1 cellular context compared by ENCODE assay signal in genomic region chr2:240568678-240569522, GRCh38.
TF ChIP-seq lines count a peak whose summit lies in the region.

No MANE protein-coding gene starts in this region.

TF ChIP-seq in HepG2, 621 proteins besides CTCF, POLR2A, EP300 and RAD21 (continued from another document and continues in another):
- TF ChIP-seq, protein P1, sequence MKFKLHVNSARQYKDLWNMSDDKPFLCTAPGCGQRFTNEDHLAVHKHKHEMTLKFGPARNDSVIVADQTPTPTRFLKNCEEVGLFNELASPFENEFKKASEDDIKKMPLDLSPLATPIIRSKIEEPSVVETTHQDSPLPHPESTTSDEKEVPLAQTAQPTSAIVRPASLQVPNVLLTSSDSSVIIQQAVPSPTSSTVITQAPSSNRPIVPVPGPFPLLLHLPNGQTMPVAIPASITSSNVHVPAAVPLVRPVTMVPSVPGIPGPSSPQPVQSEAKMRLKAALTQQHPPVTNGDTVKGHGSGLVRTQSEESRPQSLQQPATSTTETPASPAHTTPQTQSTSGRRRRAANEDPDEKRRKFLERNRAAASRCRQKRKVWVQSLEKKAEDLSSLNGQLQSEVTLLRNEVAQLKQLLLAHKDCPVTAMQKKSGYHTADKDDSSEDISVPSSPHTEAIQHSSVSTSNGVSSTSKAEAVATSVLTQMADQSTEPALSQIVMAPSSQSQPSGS (CRISPR knock-in tag; IDR thresholded peaks at IDR 0.05) = no peak
- TF ChIP-seq ZNF572 (CRISPR knock-in tag; IDR thresholded peaks at IDR 0.05) (no peak), EEA1 (CRISPR knock-in tag; IDR thresholded peaks at IDR 0.05; ENCODE audit: borderline replicate concordance) (no peak), ZNF674 (CRISPR knock-in tag; IDR thresholded peaks at IDR 0.05; ENCODE audit: low read depth) (0 out of 2 replicates have a peak, but pooled peaks have one; percentile 50), POLR2AphosphoS2 (IDR thresholded peaks at IDR 0.05; ENCODE audit: low read depth, low read length) (no peak), ELF3 (CRISPR knock-in tag; IDR thresholded peaks at IDR 0.05) (no peak), KAT2B (IDR thresholded peaks at IDR 0.05; ENCODE audit: borderline replicate concordance, low read depth, low read length) (no peak), TCF7 (IDR thresholded peaks at IDR 0.05; ENCODE audit: low read depth) (no peak), MAF1 (CRISPR knock-in tag; IDR thresholded peaks at IDR 0.05; ENCODE audit: borderline replicate concordance) (peak; percentile 77; the same call in 1 of the 2 replicates), GTF3A (CRISPR knock-in tag; conservative IDR thresholded peaks at IDR 0.05) (no peak), PHF8 (CRISPR knock-in tag; IDR thresholded peaks at IDR 0.05) (peak; percentile 65), GFI1 (CRISPR knock-in tag; IDR thresholded peaks at IDR 0.05; ENCODE audit: borderline replicate concordance) (no peak), ZC3H4 (CRISPR knock-in tag; IDR thresholded peaks at IDR 0.05; ENCODE audit: borderline replicate concordance) (no peak), SAP130 (CRISPR knock-in tag; IDR thresholded peaks at IDR 0.05; ENCODE audit: low read depth) (peak; percentile 72), ZNF724P (CRISPR knock-in tag; IDR thresholded peaks at IDR 0.05; ENCODE audit: borderline replicate concordance) (no peak), ZNF33A (CRISPR knock-in tag; IDR thresholded peaks at IDR 0.05; ENCODE audit: borderline replicate concordance) (no peak), CBX2 (IDR thresholded peaks at IDR 0.05; ENCODE audit: low read depth, low read length) (no peak), CBX2 (CRISPR knock-in tag; IDR thresholded peaks at IDR 0.05; ENCODE audit: low read depth) (no peak), ZNF430 (CRISPR knock-in tag; IDR thresholded peaks at IDR 0.05) (0 out of 2 replicates have a peak, but pooled peaks have one; percentile 36), HES4 (CRISPR knock-in tag; IDR thresholded peaks at IDR 0.05; ENCODE audit: borderline replicate concordance) (peak; percentile 87), ZNF547 (CRISPR knock-in tag; IDR thresholded peaks at IDR 0.05) (peak; percentile 77; the same call in 1 of the 2 replicates), AKAP8 (CRISPR knock-in tag; IDR thresholded peaks at IDR 0.05) (no peak), MAFK (conservative IDR thresholded peaks at IDR 0.05 in 1 of 2, IDR thresholded peaks at IDR 0.05 in 1 of 2; ENCODE audit: low read length in 2 of 2) (no peak), MXD4 (CRISPR knock-in tag; IDR thresholded peaks at IDR 0.05) (peak; percentile 60; the same call in 1 of the 2 replicates), CAMTA2 (CRISPR knock-in tag; IDR thresholded peaks at IDR 0.05; ENCODE audit: borderline replicate concordance) (peak; percentile 72; the same call in 1 of the 2 replicates), AFF4 (CRISPR knock-in tag; IDR thresholded peaks at IDR 0.05) (0 out of 2 replicates have a peak, but pooled peaks have one; percentile 40), MED8 (CRISPR knock-in tag; IDR thresholded peaks at IDR 0.05; ENCODE audit: insufficient replicate concordance) (no peak), ZMYM2 (CRISPR knock-in tag; IDR thresholded peaks at IDR 0.05) (no peak), SMAD1 (CRISPR knock-in tag; IDR thresholded peaks at IDR 0.05; ENCODE audit: borderline replicate concordance, low read depth) (no peak), ZFP1 (CRISPR knock-in tag; IDR thresholded peaks at IDR 0.05) (no peak), ZNF432 (CRISPR knock-in tag; IDR thresholded peaks at IDR 0.05; ENCODE audit: borderline replicate concordance) (no peak), ZNF562 (CRISPR knock-in tag; IDR thresholded peaks at IDR 0.05; ENCODE audit: borderline replicate concordance) (no peak), ZNF772 (CRISPR knock-in tag; IDR thresholded peaks at IDR 0.05) (peak; percentile 19; the same call in 1 of the 2 replicates), ZBTB7B (CRISPR knock-in tag; IDR thresholded peaks at IDR 0.05) (no peak), NFYB (CRISPR knock-in tag; IDR thresholded peaks at IDR 0.05) (no peak), ZNF501 (CRISPR knock-in tag; IDR thresholded peaks at IDR 0.05) (peak; percentile 65), ATF7-NPFF (CRISPR knock-in tag; IDR thresholded peaks at IDR 0.05; ENCODE audit: low read depth) (no peak; the same call in 1 of the 2 replicates), ZNF609 (CRISPR knock-in tag; IDR thresholded peaks at IDR 0.05; ENCODE audit: borderline replicate concordance) (no peak), JARID2 (CRISPR knock-in tag; IDR thresholded peaks at IDR 0.05; ENCODE audit: insufficient replicate concordance) (no peak), SAFB2 (CRISPR knock-in tag; IDR thresholded peaks at IDR 0.05; ENCODE audit: borderline replicate concordance, low read depth) (no peak), MIXL1 (CRISPR knock-in tag; IDR thresholded peaks at IDR 0.05) (no peak), ZNF121 (CRISPR knock-in tag; IDR thresholded peaks at IDR 0.05) (no peak), GATAD1 (CRISPR knock-in tag; IDR thresholded peaks at IDR 0.05) (no peak), GABPA (IDR thresholded peaks at IDR 0.05; ENCODE audit: low read depth, low read length) (no peak), GABPA (CRISPR knock-in tag; IDR thresholded peaks at IDR 0.05; ENCODE audit: low read depth) (no peak), ZKSCAN5 (CRISPR knock-in tag; IDR thresholded peaks at IDR 0.05) (no peak), ZNF234 (CRISPR knock-in tag; conservative IDR thresholded peaks at IDR 0.05) (no peak), ZNF619 (CRISPR knock-in tag; IDR thresholded peaks at IDR 0.05) (peak; percentile 12; the same call in 1 of the 2 replicates), POGK (CRISPR knock-in tag; conservative IDR thresholded peaks at IDR 0.05) (peak; percentile 83), MZF1 (CRISPR knock-in tag; IDR thresholded peaks at IDR 0.05; ENCODE audit: borderline replicate concordance) (no peak), ZFP41 (CRISPR knock-in tag; IDR thresholded peaks at IDR 0.05; ENCODE audit: borderline replicate concordance) (no peak), PAWR (CRISPR knock-in tag; IDR thresholded peaks at IDR 0.05; ENCODE audit: borderline replicate concordance) (no peak), DNMT3B (CRISPR knock-in tag; conservative IDR thresholded peaks at IDR 0.05) (no peak)
- TF ChIP-seq, protein P2, sequence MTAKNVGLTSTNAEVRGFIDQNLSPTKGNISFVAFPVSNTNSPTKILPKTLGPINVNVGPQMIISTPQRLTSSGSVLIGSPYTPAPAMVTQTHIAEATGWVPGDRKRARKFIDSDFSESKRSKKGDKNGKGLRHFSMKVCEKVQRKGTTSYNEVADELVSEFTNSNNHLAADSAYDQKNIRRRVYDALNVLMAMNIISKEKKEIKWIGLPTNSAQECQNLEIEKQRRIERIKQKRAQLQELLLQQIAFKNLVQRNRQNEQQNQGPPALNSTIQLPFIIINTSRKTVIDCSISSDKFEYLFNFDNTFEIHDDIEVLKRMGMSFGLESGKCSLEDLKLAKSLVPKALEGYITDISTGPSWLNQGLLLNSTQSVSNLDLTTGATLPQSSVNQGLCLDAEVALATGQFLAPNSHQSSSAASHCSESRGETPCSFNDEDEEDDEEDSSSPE (CRISPR knock-in tag; IDR thresholded peaks at IDR 0.05) = no peak
- TF ChIP-seq, protein P3, sequence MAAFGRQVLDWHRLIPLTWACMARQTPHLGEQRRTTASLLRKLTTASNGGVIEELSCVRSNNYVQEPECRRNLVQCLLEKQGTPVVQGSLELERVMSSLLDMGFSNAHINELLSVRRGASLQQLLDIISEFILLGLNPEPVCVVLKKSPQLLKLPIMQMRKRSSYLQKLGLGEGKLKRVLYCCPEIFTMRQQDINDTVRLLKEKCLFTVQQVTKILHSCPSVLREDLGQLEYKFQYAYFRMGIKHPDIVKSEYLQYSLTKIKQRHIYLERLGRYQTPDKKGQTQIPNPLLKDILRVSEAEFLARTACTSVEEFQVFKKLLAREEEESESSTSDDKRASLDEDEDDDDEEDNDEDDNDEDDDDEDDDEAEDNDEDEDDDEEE (CRISPR knock-in tag; IDR thresholded peaks at IDR 0.05) = 0 out of 2 replicates have a peak, but pooled peaks have one; percentile 67
- TF ChIP-seq, protein P4, sequence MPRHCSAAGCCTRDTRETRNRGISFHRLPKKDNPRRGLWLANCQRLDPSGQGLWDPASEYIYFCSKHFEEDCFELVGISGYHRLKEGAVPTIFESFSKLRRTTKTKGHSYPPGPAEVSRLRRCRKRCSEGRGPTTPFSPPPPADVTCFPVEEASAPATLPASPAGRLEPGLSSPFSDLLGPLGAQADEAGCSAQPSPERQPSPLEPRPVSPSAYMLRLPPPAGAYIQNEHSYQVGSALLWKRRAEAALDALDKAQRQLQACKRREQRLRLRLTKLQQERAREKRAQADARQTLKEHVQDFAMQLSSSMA (CRISPR knock-in tag; IDR thresholded peaks at IDR 0.05) = no peak
- TF ChIP-seq, protein P5, sequence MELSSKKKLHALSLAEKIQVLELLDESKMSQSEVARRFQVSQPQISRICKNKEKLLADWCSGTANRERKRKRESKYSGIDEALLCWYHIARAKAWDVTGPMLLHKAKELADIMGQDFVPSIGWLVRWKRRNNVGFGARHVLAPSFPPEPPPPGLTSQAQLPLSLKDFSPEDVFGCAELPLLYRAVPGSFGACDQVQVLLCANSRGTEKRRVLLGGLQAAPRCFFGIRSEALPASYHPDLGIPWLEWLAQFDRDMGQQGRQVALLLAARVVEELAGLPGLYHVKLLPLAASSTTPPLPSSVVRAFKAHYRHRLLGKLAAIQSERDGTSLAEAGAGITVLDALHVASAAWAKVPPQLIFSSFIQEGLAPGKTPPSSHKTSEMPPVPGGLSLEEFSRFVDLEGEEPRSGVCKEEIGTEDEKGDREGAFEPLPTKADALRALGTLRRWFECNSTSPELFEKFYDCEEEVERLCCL (CRISPR knock-in tag; IDR thresholded peaks at IDR 0.05; ENCODE audit: borderline replicate concordance) = no peak
